17 cellular contexts compared by ENCODE assay signal in genomic region chr3:102090646-102091045, GRCh38.
DNase-seq lines count a peak whose midpoint lies in the region; ATAC-seq, FAIRE-seq and TF ChIP-seq lines count a peak whose summit lies in the region.
"Had no signal": no experiment of that assay in that cellular context is flagged by ENCODE, and none has a peak within 500 bp of the region (broad histone marks: within the 10 kb centered on the region; RNA-seq: fewer than 3 reads in every experiment).

No MANE protein-coding gene starts in this region.

- H3K4me3 ChIP-seq in fibroblast of villous mesenchyme (ENCODE audit: low read depth, low read length) (no peak overlapping the region), psoas muscle (no peak overlapping the region)
- H3K4me3 ChIP-seq: body of pancreas had no signal

- intact Hi-C loops in psoas muscle (cut with DNase I) = no loop called here

- H3K4me3 Mint-ChIP-seq in natural killer cell treated with Interleukin-12 subunit alpha and Interleukin-12 subunit beta and Interleukin-15 and Interleukin-18, amount 100 ng/mL, for 72 hours = no peak overlapping the region
- no peak overlapping the region for H3K4me3 Mint-ChIP-seq in effector memory CD8-positive, alpha-beta T cell
- H3K4me3 Mint-ChIP-seq: activated T-helper 1 cell treated with anti-CD3 and anti-CD28 coated beads, Interleukin-12 subunit alpha, Interleukin-12 subunit beta, Interleukin-2, Interleukin-4 antibody, amounts not matched to agents 30 ng/mL and 10 ng/mL and 1 ng/mL, durations not matched to agents 14 hours and 24 hours and 36 hours; CD8-positive, alpha-beta T cell had no signal

- H3K27me3 Mint-ChIP-seq in natural killer cell treated with Interleukin-12 subunit alpha and Interleukin-12 subunit beta and Interleukin-15 and Interleukin-18, amount 100 ng/mL, for 72 hours = peaks cover 0 to 2% of the 10 kb centered on the region in 2 donors
- H3K27me3 Mint-ChIP-seq in effector memory CD8-positive, alpha-beta T cell = peaks cover 0 to 3% of the 10 kb centered on the region in 2 donors
- H3K27me3 Mint-ChIP-seq: progenitor cell of endocrine pancreas had no signal

- peak; percentile 78 to 90 (median 86) for ATAC-seq in psoas muscle
- no peak for ATAC-seq in natural killer cell treated with Interleukin-12 subunit alpha and Interleukin-12 subunit beta and Interleukin-15 and Interleukin-18, amount 100 ng/mL, for 72 hours
- no peak for ATAC-seq in GM21619 (IDR thresholded peaks at IDR 0.05; ENCODE audit: unreplicated experiment)
- ATAC-seq in effector memory CD8-positive, alpha-beta T cell (replicated peaks) = no peak
- ATAC-seq: body of pancreas; CD8-positive, alpha-beta T cell had no signal

- H3K4me1 ChIP-seq in psoas muscle = peaks cover 23% of the 10 kb centered on the region
- H3K4me1 ChIP-seq: body of pancreas had no signal

- WGBS in psoas muscle, 3 donors = 22 to 27% (median 24%) methylated on average over 5 of the region's 5 CpGs

- H3K4me1 Mint-ChIP-seq in natural killer cell treated with Interleukin-12 subunit alpha and Interleukin-12 subunit beta and Interleukin-15 and Interleukin-18, amount 100 ng/mL, for 72 hours (ENCODE audit: low read depth in 2 of 2) = peaks cover 21 to 25% of the 10 kb centered on the region in 2 donors
- H3K4me1 Mint-ChIP-seq in effector memory CD8-positive, alpha-beta T cell (ENCODE audit: low read depth in 2 of 2) = peaks cover 6 to 8% of the 10 kb centered on the region in 2 donors

- no peaks in the 10 kb centered on the region for H3K9me3 Mint-ChIP-seq in natural killer cell treated with Interleukin-12 subunit alpha and Interleukin-12 subunit beta and Interleukin-15 and Interleukin-18, amount 100 ng/mL, for 72 hours
- H3K9me3 Mint-ChIP-seq in effector memory CD8-positive, alpha-beta T cell = no peaks in the 10 kb centered on the region
- H3K9me3 Mint-ChIP-seq: activated T-helper 1 cell treated with anti-CD3 and anti-CD28 coated beads, Interleukin-12 subunit alpha, Interleukin-12 subunit beta, Interleukin-2, Interleukin-4 antibody, amounts not matched to agents 30 ng/mL and 10 ng/mL and 1 ng/mL, durations not matched to agents 14 hours and 24 hours and 36 hours; CD8-positive, alpha-beta T cell had no signal

- peak; percentile 19 for DNase-seq in AG20443 (ENCODE audit: low spot score)
- peak; percentile 99 for DNase-seq in RCC 7860 (ENCODE audit: low spot score)
- peak; percentile 62 for DNase-seq in fibroblast of villous mesenchyme (ENCODE audit: low read depth)
- no peak for DNase-seq in psoas muscle
- DNase-seq in natural killer cell treated with Interleukin-12 subunit alpha and Interleukin-12 subunit beta and Interleukin-15 and Interleukin-18, amount 100 ng/mL, for 72 hours (ENCODE audit: low spot score) = no peak
- no peak for DNase-seq in medulla oblongata (ENCODE audit: extremely low spot score)
- DNase-seq in effector memory CD8-positive, alpha-beta T cell = no peak
- DNase-seq: activated CD4-positive, alpha-beta T cell treated with anti-CD3 and anti-CD28 coated beads for 1 hour; body of pancreas; CD8-positive, alpha-beta T cell; KG1; NCI-H1694 treated with DMSO at 0.1 percent for 48 hours; stimulated activated CD4-positive, alpha-beta T cell treated with anti-CD3 and anti-CD28 coated beads, Interleukin-4, amount 100 ng/mL, for 24 hours; stimulated activated naive CD4-positive, alpha-beta T cell had no signal

- H3K9me3 ChIP-seq in psoas muscle = no peaks in the 10 kb centered on the region
- H3K9me3 ChIP-seq: body of pancreas had no signal

- no peaks in the 10 kb centered on the region for H3K27me3 ChIP-seq in psoas muscle (ENCODE audit: insufficient read depth in 3 of 3, low read length in 2 of 3)
- H3K27me3 ChIP-seq: body of pancreas had no signal

- no peak for TF ChIP-seq CTCF in fibroblast of villous mesenchyme (IDR thresholded peaks at IDR 0.05; ENCODE audit: insufficient read depth, low read depth, low read length)
- TF ChIP-seq CTCF in psoas muscle (IDR thresholded peaks at IDR 0.05) = no peak

- no peaks in the 10 kb centered on the region for H3K36me3 Mint-ChIP-seq in natural killer cell treated with Interleukin-12 subunit alpha and Interleukin-12 subunit beta and Interleukin-15 and Interleukin-18, amount 100 ng/mL, for 72 hours
- H3K36me3 Mint-ChIP-seq in effector memory CD8-positive, alpha-beta T cell (ENCODE audit: insufficient read depth) = no peaks in the 10 kb centered on the region
- H3K36me3 Mint-ChIP-seq: CD8-positive, alpha-beta T cell had no signal

- H3K27ac Mint-ChIP-seq in natural killer cell treated with Interleukin-12 subunit alpha and Interleukin-12 subunit beta and Interleukin-15 and Interleukin-18, amount 100 ng/mL, for 72 hours = no peak overlapping the region
- no peak overlapping the region for H3K27ac Mint-ChIP-seq in effector memory CD8-positive, alpha-beta T cell
- H3K27ac Mint-ChIP-seq: activated T-helper 1 cell treated with anti-CD3 and anti-CD28 coated beads, Interleukin-12 subunit alpha, Interleukin-12 subunit beta, Interleukin-2, Interleukin-4 antibody, amounts not matched to agents 30 ng/mL and 10 ng/mL and 1 ng/mL, durations not matched to agents 14 hours and 24 hours and 36 hours; CD8-positive, alpha-beta T cell; progenitor cell of endocrine pancreas had no signal

- H3K27ac ChIP-seq in psoas muscle = peak overlapping the region; percentile 73
- H3K27ac ChIP-seq: body of pancreas had no signal

- FAIRE-seq in RCC 7860 (lab: Jason Lieb, UNC) = peak; percentile 99

- H3K36me3 ChIP-seq in psoas muscle (ENCODE audit: insufficient read depth in 1 of 2, low read depth in 1 of 2) = no peaks in the 10 kb centered on the region

Comparison
In these comparisons a context has a peak if more than half of its experiments do, and no peak if none do; other contexts are left out.
1. DNase-seq: peak in AG20443 (single experiment), RCC 7860 (single experiment) and fibroblast of villous mesenchyme (single experiment); none in psoas muscle (0 of 2), natural killer cell treated with Interleukin-12 subunit alpha and Interleukin-12 subunit beta and Interleukin-15 and Interleukin-18, amount 100 ng/mL, for 72 hours (single experiment), medulla oblongata (single experiment) and effector memory CD8-positive, alpha-beta T cell (0 of 3).
2. ATAC-seq: peak in psoas muscle (4 of 4); none in natural killer cell treated with Interleukin-12 subunit alpha and Interleukin-12 subunit beta and Interleukin-15 and Interleukin-18, amount 100 ng/mL, for 72 hours (0 of 2), GM21619 (single experiment) and effector memory CD8-positive, alpha-beta T cell (single experiment).